1 cellular context compared by ENCODE assay signal in the genomic region with DNA sequence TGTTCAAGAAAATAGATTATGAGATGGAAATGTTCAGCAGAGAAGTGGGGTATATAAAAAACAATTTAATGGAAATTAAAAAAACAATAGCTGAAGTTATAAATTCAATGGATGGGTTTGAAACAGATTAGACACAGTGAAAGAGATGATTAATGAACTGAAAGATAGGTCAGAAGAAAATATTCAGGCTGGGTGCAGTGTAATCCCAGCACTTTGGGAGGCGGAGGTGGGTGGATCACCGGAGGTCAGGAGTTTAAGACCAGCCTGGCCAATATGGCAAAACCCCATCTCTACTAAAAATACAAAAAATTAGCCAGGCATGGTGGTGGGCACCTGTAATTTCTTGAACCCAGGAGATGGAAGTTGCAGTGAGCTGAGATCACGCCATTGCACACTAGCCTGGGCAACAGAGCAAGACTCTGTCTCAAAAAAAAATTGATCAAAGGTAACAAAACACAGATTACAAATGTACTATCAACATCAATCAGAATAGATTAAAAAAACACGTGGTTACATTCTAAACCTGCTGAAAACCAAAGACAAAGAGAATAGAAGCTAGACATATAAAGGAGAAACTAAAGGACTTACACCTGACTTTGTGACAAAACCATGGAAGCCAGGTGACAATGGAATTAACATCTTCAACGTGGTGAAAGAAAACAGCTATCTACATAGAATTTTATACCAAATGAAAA.
TF ChIP-seq lines count a peak whose summit lies in the region.

No MANE protein-coding gene starts in this region.

TF ChIP-seq in GM12878, 131 proteins besides CTCF, POLR2A, EP300 and RAD21:
- TF ChIP-seq MTA3 (IDR thresholded peaks at IDR 0.05; ENCODE audit: borderline replicate concordance, low read length) = no peak
- TF ChIP-seq CBX5 (IDR thresholded peaks at IDR 0.05; ENCODE audit: low read depth) = 0 out of 2 replicates have a peak, but pooled peaks have one; percentile 76
